10 cellular contexts compared by ENCODE assay signal in genomic region chr5:149265559-149265958, GRCh38. TPM values are rescaled to one million over a fixed set of nuclear protein-coding genes. Genes with fewer than 3 reads are reported as not detected.
DNase-seq lines count a peak whose midpoint lies in the region; ATAC-seq and TF ChIP-seq lines count a peak whose summit lies in the region.
"Had no signal": no experiment of that assay in that cellular context is flagged by ENCODE, and none has a peak within 500 bp of the region (broad histone marks: within the 10 kb centered on the region; RNA-seq: fewer than 3 reads in every experiment).

No MANE protein-coding gene starts in this region.

- H3K9me3 Mint-ChIP-seq in HFFc6, result peaks cover 13% of the 10 kb centered on the region
- H3K9me3 Mint-ChIP-seq: activated T-helper 1 cell treated with anti-CD3 and anti-CD28 coated beads, Interleukin-12 subunit alpha, Interleukin-12 subunit beta, Interleukin-2, Interleukin-4 antibody, amounts not matched to agents 30 ng/mL and 10 ng/mL and 1 ng/mL, durations not matched to agents 14 hours and 24 hours and 36 hours had no signal

- peaks cover 23% of the 10 kb centered on the region for H3K4me1 Mint-ChIP-seq in HFFc6 (ENCODE audit: low read depth)

- no peak overlapping the region for H3K27ac Mint-ChIP-seq in HFFc6
- H3K27ac Mint-ChIP-seq: activated T-helper 1 cell treated with anti-CD3 and anti-CD28 coated beads, Interleukin-12 subunit alpha, Interleukin-12 subunit beta, Interleukin-2, Interleukin-4 antibody, amounts not matched to agents 30 ng/mL and 10 ng/mL and 1 ng/mL, durations not matched to agents 14 hours and 24 hours and 36 hours had no signal

- H3K4me3 ChIP-seq in AG09309 (ENCODE audit: control insufficient read depth, low read depth, low read length), result no peak overlapping the region
- H3K4me3 ChIP-seq: stomach had no signal

- H3K27me3 Mint-ChIP-seq in HFFc6 (ENCODE audit: insufficient read depth), result peaks cover 11% of the 10 kb centered on the region

- TF ChIP-seq CTCF in AG09309 (IDR thresholded peaks at IDR 0.05; ENCODE audit: control insufficient read depth, insufficient read depth, low read depth, low read length, missing control alignments) (peak; percentile 63), HFFc6 (IDR thresholded peaks at IDR 0.05) (peak; percentile 79)

- ATAC-seq in HG02938 (IDR thresholded peaks at IDR 0.05; ENCODE audit: unreplicated experiment), result no peak
- no peak for ATAC-seq in HG02798 (IDR thresholded peaks at IDR 0.05; ENCODE audit: poor library complexity, unreplicated experiment)
- ATAC-seq in HG03108 (IDR thresholded peaks at IDR 0.05; ENCODE audit: unreplicated experiment), result no peak

- DNase-seq in AG09309 (ENCODE audit: low read depth), result no peak
- peak; percentile 61 for DNase-seq in HFFc6
- DNase-seq in astrocyte of the hippocampus (ENCODE audit: low read depth, low spot score), result peak; percentile 47
- peak; percentile 30 for DNase-seq in kidney tubule cell (ENCODE audit: low spot score)
- DNase-seq in retina, result no peak
- DNase-seq: stomach had no signal

- no peak overlapping the region for H3K4me3 Mint-ChIP-seq in HFFc6
- H3K4me3 Mint-ChIP-seq: activated T-helper 1 cell treated with anti-CD3 and anti-CD28 coated beads, Interleukin-12 subunit alpha, Interleukin-12 subunit beta, Interleukin-2, Interleukin-4 antibody, amounts not matched to agents 30 ng/mL and 10 ng/mL and 1 ng/mL, durations not matched to agents 14 hours and 24 hours and 36 hours had no signal

- H3K36me3 Mint-ChIP-seq in HFFc6 (ENCODE audit: low read depth), result peaks cover 15% of the 10 kb centered on the region

RNA-seq across cellular contexts. Expression of gene AFAP1L1, which starts 6.1 kb away (rescaled TPM):
- total RNA-seq in HFFc6 (2021; fragmentation: NEBNext Ultra II Directional; extraction: Animal tissue kit (Norgen Biotek cat#: 25700)), result 1 to 10 TPM; 3.2 to 7.5 (median 5.4) TPM
- total RNA-seq: activated T-helper 1 cell treated with anti-CD3 and anti-CD28 coated beads, Interleukin-12 subunit alpha, Interleukin-12 subunit beta, Interleukin-2, Interleukin-4 antibody, amounts not matched to agents 30 ng/mL and 10 ng/mL and 1 ng/mL, durations not matched to agents 14 hours and 24 hours and 36 hours had no signal

Comparison
In these comparisons a context has a peak if more than half of its experiments do, and no peak if none do; other contexts are left out.
1. DNase-seq: peak in HFFc6 (single experiment), astrocyte of the hippocampus (single experiment) and kidney tubule cell (single experiment); none in AG09309 (single experiment) and retina (single experiment).